ENCODE assay signal across 1 cellular context in the genomic region with DNA sequence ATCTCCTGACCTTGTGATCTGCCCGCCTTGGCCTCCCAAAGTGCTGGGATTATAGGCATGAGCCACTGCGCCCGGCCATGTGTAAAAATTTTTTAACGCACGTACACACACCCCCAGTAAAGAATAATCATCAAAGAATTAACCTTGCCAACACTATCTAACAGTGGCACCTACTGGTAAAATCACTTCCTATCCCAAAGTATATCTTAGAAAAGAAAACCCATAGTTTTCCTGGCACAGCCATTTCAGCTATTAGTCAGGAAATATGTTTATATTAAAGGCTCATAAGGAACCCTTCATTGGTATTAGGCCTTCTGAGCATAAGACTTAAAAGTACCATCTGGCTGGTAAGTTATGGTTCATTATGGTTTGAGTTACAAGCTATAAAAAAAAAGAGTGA.
TF ChIP-seq lines count a peak whose summit lies in the region.

No MANE protein-coding gene starts in this region.

TF ChIP-seq in HCT116, 20 proteins besides CTCF, POLR2A, EP300 and RAD21 (continued from another document):
- TF ChIP-seq, protein P1, sequence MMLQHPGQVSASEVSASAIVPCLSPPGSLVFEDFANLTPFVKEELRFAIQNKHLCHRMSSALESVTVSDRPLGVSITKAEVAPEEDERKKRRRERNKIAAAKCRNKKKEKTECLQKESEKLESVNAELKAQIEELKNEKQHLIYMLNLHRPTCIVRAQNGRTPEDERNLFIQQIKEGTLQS (IDR thresholded peaks at IDR 0.05): no peak
- TF ChIP-seq ZNF274 (IDR thresholded peaks at IDR 0.05; ENCODE audit: low read depth, low read length): no peak
- TF ChIP-seq, protein P2, sequence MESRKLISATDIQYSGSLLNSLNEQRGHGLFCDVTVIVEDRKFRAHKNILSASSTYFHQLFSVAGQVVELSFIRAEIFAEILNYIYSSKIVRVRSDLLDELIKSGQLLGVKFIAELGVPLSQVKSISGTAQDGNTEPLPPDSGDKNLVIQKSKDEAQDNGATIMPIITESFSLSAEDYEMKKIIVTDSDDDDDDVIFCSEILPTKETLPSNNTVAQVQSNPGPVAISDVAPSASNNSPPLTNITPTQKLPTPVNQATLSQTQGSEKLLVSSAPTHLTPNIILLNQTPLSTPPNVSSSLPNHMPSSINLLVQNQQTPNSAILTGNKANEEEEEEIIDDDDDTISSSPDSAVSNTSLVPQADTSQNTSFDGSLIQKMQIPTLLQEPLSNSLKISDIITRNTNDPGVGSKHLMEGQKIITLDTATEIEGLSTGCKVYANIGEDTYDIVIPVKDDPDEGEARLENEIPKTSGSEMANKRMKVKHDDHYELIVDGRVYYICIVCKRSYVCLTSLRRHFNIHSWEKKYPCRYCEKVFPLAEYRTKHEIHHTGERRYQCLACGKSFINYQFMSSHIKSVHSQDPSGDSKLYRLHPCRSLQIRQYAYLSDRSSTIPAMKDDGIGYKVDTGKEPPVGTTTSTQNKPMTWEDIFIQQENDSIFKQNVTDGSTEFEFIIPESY (IDR thresholded peaks at IDR 0.05; ENCODE audit: extremely low read depth, insufficient replicate concordance, low read length): no peak
- TF ChIP-seq EGR1 (IDR thresholded peaks at IDR 0.05; ENCODE audit: low read depth): no peak
- TF ChIP-seq, protein P3, sequence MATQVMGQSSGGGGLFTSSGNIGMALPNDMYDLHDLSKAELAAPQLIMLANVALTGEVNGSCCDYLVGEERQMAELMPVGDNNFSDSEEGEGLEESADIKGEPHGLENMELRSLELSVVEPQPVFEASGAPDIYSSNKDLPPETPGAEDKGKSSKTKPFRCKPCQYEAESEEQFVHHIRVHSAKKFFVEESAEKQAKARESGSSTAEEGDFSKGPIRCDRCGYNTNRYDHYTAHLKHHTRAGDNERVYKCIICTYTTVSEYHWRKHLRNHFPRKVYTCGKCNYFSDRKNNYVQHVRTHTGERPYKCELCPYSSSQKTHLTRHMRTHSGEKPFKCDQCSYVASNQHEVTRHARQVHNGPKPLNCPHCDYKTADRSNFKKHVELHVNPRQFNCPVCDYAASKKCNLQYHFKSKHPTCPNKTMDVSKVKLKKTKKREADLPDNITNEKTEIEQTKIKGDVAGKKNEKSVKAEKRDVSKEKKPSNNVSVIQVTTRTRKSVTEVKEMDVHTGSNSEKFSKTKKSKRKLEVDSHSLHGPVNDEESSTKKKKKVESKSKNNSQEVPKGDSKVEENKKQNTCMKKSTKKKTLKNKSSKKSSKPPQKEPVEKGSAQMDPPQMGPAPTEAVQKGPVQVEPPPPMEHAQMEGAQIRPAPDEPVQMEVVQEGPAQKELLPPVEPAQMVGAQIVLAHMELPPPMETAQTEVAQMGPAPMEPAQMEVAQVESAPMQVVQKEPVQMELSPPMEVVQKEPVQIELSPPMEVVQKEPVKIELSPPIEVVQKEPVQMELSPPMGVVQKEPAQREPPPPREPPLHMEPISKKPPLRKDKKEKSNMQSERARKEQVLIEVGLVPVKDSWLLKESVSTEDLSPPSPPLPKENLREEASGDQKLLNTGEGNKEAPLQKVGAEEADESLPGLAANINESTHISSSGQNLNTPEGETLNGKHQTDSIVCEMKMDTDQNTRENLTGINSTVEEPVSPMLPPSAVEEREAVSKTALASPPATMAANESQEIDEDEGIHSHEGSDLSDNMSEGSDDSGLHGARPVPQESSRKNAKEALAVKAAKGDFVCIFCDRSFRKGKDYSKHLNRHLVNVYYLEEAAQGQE (IDR thresholded peaks at IDR 0.05; ENCODE audit: low read depth): no peak
